ENCODE assay signal across 7 cellular contexts in genomic region chr6:166097914-166098522, GRCh38.
DNase-seq lines count a peak whose midpoint lies in the region; ATAC-seq and TF ChIP-seq lines count a peak whose summit lies in the region.

No MANE protein-coding gene starts in this region.

- H3K9me3 ChIP-seq in OCI-LY1 (ENCODE audit: low read length) (peaks cover 3% of the 10 kb centered on the region; the same call in 1 of the 2 replicates), thyroid gland (no peaks in the 10 kb centered on the region)

- H3K79me2 ChIP-seq in OCI-LY1 (ENCODE audit: insufficient read depth, low read length): no peaks in the 10 kb centered on the region

- no peaks in the 10 kb centered on the region for H4K20me1 ChIP-seq in OCI-LY1 (ENCODE audit: insufficient read depth, low read length)

- ATAC-seq in GM18498 (IDR thresholded peaks at IDR 0.05; ENCODE audit: unreplicated experiment): peak; percentile 76
- peak; percentile 98 for ATAC-seq in HG02759 (IDR thresholded peaks at IDR 0.05; ENCODE audit: unreplicated experiment)

- no peaks in the 10 kb centered on the region for H3K4me1 ChIP-seq in OCI-LY1 (ENCODE audit: insufficient read depth, low read length, severe bottlenecking)
- H3K4me1 ChIP-seq in thyroid gland: no peaks in the 10 kb centered on the region

- no peak overlapping the region for H3K4me2 ChIP-seq in OCI-LY1 (ENCODE audit: low read length)

- DNase-seq in activated effector memory CD4-positive, alpha-beta T cell treated with anti-CD3 and anti-CD28 coated beads, Interleukin-2, amount 50 U/mL, for 16 hours: peak; percentile 80
- DNase-seq in glomerular endothelial cell (ENCODE audit: extremely low read depth, low read depth, low spot score): peak; percentile 10
- peak in 42 of 56 donors; percentile 4 to 78 (median 28) for DNase-seq in nucleus accumbens (lab: John Stamatoyannopoulos, UW)
- DNase-seq in thyroid gland: peak; percentile 80 to 81

- H3K9ac ChIP-seq in OCI-LY1 (ENCODE audit: low read length): no peak overlapping the region

- H3K36me3 ChIP-seq in OCI-LY1 (ENCODE audit: insufficient read depth, low read length) (no peaks in the 10 kb centered on the region), thyroid gland (no peaks in the 10 kb centered on the region)

- H2AFZ ChIP-seq in OCI-LY1 (ENCODE audit: low read length): no peak overlapping the region

- TF ChIP-seq POLR2A in thyroid gland (IDR thresholded peaks at IDR 0.05): no peak

- no peaks in the 10 kb centered on the region for H3K9me2 ChIP-seq in OCI-LY1 (ENCODE audit: low read depth, low read length)

- TF ChIP-seq CTCF in OCI-LY1 (IDR thresholded peaks at IDR 0.05; ENCODE audit: low read length): peak; percentile 56
- peak; percentile 77 to 92 (median 88) for TF ChIP-seq CTCF in thyroid gland (IDR thresholded peaks at IDR 0.05)

- no peaks in the 10 kb centered on the region for H3K27me3 ChIP-seq in OCI-LY1 (ENCODE audit: insufficient read depth, low read length)
- no peaks in the 10 kb centered on the region for H3K27me3 ChIP-seq in thyroid gland

- no peak overlapping the region for H3K4me3 ChIP-seq in OCI-LY1 (ENCODE audit: low read depth, low read length, poor library complexity, severe bottlenecking)
- peak overlapping the region in 1 of 3 donors; percentile 33 for H3K4me3 ChIP-seq in thyroid gland (replicated peaks in 1 of 3)

- whole genome bisulfite sequencing in thyroid gland, 2 donors: 36 to 41% methylated on average over 19 of the region's 19 CpGs

- intact Hi-C loops in thyroid gland (cut with DNase I): no loop called here

- H3K27ac ChIP-seq in OCI-LY1 (ENCODE audit: low read depth, low read length, poor library complexity, severe bottlenecking) (no peak overlapping the region), thyroid gland (no peak overlapping the region)

- H3F3A ChIP-seq in OCI-LY1 (ENCODE audit: insufficient read depth, low read length): no peaks in the 10 kb centered on the region

Comparison
In these comparisons a context has a peak if more than half of its experiments do, and no peak if none do; other contexts are left out.
1. DNase-seq: peak in every context shown above with its lines; median percentile 80 in thyroid gland; 80 in activated effector memory CD4-positive, alpha-beta T cell treated with anti-CD3 and anti-CD28 coated beads, Interleukin-2, amount 50 U/mL, for 16 hours; 28 in nucleus accumbens; 10 in glomerular endothelial cell.